In the genomic region with DNA sequence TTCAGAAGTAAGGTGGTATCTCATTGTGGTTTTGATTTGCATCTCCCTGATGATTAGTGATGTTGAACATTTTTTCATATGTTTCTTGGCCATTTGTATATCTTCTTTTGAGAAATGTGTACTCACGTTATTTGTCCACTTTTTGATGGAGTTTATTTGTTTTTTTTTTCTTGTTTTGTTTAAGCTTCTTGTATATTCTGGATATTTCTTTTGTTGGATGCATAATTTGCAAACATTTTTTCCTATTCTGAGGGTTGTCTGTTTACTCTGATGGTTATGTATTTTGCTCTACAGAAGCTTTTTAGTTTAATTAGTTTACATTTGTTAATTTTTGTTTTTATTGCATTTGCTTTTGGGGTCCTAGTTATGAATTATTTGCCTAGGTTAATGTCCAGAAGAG, we compare ENCODE assay signal across 27 cellular contexts.
"Had no signal": no experiment of that assay in that cellular context is flagged by ENCODE, and none has a peak within 500 bp of the region (broad histone marks: within the 10 kb centered on the region; RNA-seq: fewer than 3 reads in every experiment).

No MANE protein-coding gene starts in this region.

- FAIRE-seq: urothelium cell line had no signal

- DNase-seq: stimulated activated CD4-positive, alpha-beta T cell treated with anti-CD3 and anti-CD28 coated beads, Interleukin-2, amount 100 ng/mL, for 48 hours; stimulated activated CD4-positive, alpha-beta T cell treated with anti-CD3 and anti-CD28 coated beads, Interleukin-4, amount 100 ng/mL, for 1 hour; stimulated activated CD4-positive, alpha-beta T cell treated with anti-CD3 and anti-CD28 coated beads, Interleukin-4, amount 100 ng/mL, for 24 hours; stimulated activated CD4-positive, alpha-beta T cell treated with anti-CD3 and anti-CD28 coated beads, Interleukin-4, amount 100 ng/mL, for 4 hours; stimulated activated CD8-positive, alpha-beta memory T cell treated with anti-CD3 and anti-CD28 coated beads, Interleukin-4, amount 100 ng/mL, for 48 hours; stimulated activated naive B cell treated with anti-CD40 and anti-IgM and Interleukin-4, amounts not matched to agents 10 μg/mL and 1 μg/mL and 100 μg/mL, for 72 hours; stimulated activated naive CD4-positive, alpha-beta T cell; stimulated activated naive CD4-positive, alpha-beta T cell treated with Interleukin-2 at 50 U/mL for 16 hours; stimulated activated naive CD8-positive, alpha-beta T cell treated with anti-CD3 and anti-CD28 coated beads, Interleukin-15, amount 100 ng/mL, for 72 hours; stimulated activated naive CD8-positive, alpha-beta T cell treated with anti-CD3 and anti-CD28 coated beads, Interleukin-15, Interleukin-2, amounts not matched to agents 100 U/mL and 50 U/mL, for 24 hours; stomach; substantia nigra; testis; thyroid gland; tibial artery; transverse colon; trophoblast cell; upper lobe of left lung; upper lobe of right lung; uterus had no signal

- ATAC-seq: stimulated activated effector memory CD8-positive, alpha-beta T cell treated with anti-CD3 and anti-CD28 coated beads, Interleukin-12 subunit alpha, Interleukin-12 subunit beta, amount 100 ng/mL, for 72 hours; stimulated activated memory B cell treated with anti-CD40 and anti-IgM and Interleukin-4, amounts not matched to agents 10 μg/mL and 1 μg/mL and 100 μg/mL, for 72 hours; stimulated activated naive B cell treated with anti-CD40 and anti-IgM and Interleukin-4, amounts not matched to agents 10 μg/mL and 1 μg/mL and 100 μg/mL, for 72 hours; stimulated activated naive CD8-positive, alpha-beta T cell treated with anti-CD3 and anti-CD28 coated beads, Interleukin-15, amount 100 ng/mL, for 72 hours; stimulated activated naive CD8-positive, alpha-beta T cell treated with anti-CD3 and anti-CD28 coated beads, Interleukin-15, Interleukin-2, amounts not matched to agents 100 U/mL and 50 U/mL, for 24 hours; upper lobe of right lung had no signal

- H3K4me3 ChIP-seq: stomach, suprapubic skin, testis, thoracic aorta, thyroid gland, tibial artery, tibial nerve, transverse colon, upper lobe of left lung, upper lobe of right lung, uterus, vagina had no signal

- H3K27me3 ChIP-seq: stomach, suprapubic skin, testis, thyroid gland, tibial artery, tibial nerve, transverse colon, upper lobe of left lung, upper lobe of right lung, uterus, vagina had no signal

- H3K9me3 ChIP-seq: suprapubic skin, testis, thoracic aorta, thyroid gland, tibial artery, tibial nerve, transverse colon, upper lobe of left lung, upper lobe of right lung, uterus, vagina had no signal

- H3K36me3 ChIP-seq: stomach, suprapubic skin, thoracic aorta, thyroid gland, tibial artery, tibial nerve, transverse colon, upper lobe of left lung, upper lobe of right lung, uterus, vagina had no signal

- H3K4me1 ChIP-seq: stomach, suprapubic skin, testis, thyroid gland, tibial artery, tibial nerve, transverse colon, upper lobe of left lung, upper lobe of right lung, uterus, vagina had no signal

- H3K27ac ChIP-seq: stomach, suprapubic skin, testis, thoracic aorta, thyroid gland, tibial artery, tibial nerve, transverse colon, upper lobe of left lung, upper lobe of right lung, uterus, vagina had no signal
